Comparison of ENCODE assay signal across 17 cellular contexts in the genomic region with DNA sequence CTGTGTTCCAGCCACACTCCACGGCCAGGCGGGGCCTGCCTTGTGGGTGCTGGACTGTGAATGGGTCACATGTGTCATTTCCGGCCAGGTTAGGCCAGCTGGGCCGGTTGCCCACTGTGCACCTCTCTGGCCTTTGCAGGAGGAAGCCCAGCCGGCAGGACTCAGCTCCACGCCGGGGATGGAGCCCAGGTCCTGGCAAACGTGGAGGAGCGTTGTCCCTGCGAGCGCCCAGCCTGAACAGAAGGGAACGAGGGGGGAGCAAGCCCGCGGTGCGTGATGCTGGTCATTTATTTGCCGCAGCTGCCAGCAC.
DNase-seq lines count a peak whose midpoint lies in the region; ATAC-seq and TF ChIP-seq lines count a peak whose summit lies in the region.
"Had no signal": no experiment of that assay in that cellular context is flagged by ENCODE, and none has a peak within 500 bp of the region (broad histone marks: within the 10 kb centered on the region; RNA-seq: fewer than 3 reads in every experiment).

No MANE protein-coding gene starts in this region.

- peak overlapping the region in 1 of 2 experiments; percentile 12 for H2BK12ac ChIP-seq in mesenchymal stem cell (ENCODE audit: low read length in 2 of 2)

- H3K4me1 ChIP-seq in mesenchymal stem cell (ENCODE audit: control insufficient read depth, insufficient read depth, low read depth, low read length) (peaks cover 62% of the 10 kb centered on the region), thoracic aorta (ENCODE audit: control insufficient read depth in 1 of 2, low read depth in 2 of 2) (peaks cover 10 to 30% of the 10 kb centered on the region in 2 donors)

- H3K79me1 ChIP-seq in mesenchymal stem cell (replicated peaks; ENCODE audit: low read length, poor library complexity, severe bottlenecking): no peaks in the 10 kb centered on the region

- no peak overlapping the region for H4K91ac ChIP-seq in mesenchymal stem cell (ENCODE audit: low read length)

- H4K8ac ChIP-seq in mesenchymal stem cell (ENCODE audit: low read length): no peak overlapping the region

- peaks cover 0 to 49% of the 10 kb centered on the region in 2 experiments for H3K27me3 ChIP-seq in mesenchymal stem cell (ENCODE audit: control insufficient read depth in 1 of 2, insufficient read depth in 1 of 2, low read length in 2 of 2)
- H3K27me3 ChIP-seq in thoracic aorta (replicated peaks; ENCODE audit: insufficient read depth): no peaks in the 10 kb centered on the region
- H3K27me3 ChIP-seq: MG63 had no signal

- peak overlapping the region; percentile 13 for H2AK5ac ChIP-seq in mesenchymal stem cell (ENCODE audit: low read length, severe bottlenecking)

- ATAC-seq in thoracic aorta (ENCODE audit: insufficient number of reproducible peaks, low FRiP score, low read depth) (no peak), HG02759 (IDR thresholded peaks at IDR 0.05; ENCODE audit: unreplicated experiment) (no peak)
- ATAC-seq: activated CD8-positive, alpha-beta T cell treated with anti-CD3 and anti-CD28 coated beads for 36 hours; activated T-helper 17 cell treated with anti-CD3 and anti-CD28 coated beads, Interleukin-2, amount 50 U/mL, for 72 hours had no signal

- H2BK15ac ChIP-seq in mesenchymal stem cell (ENCODE audit: low read depth, poor library complexity, severe bottlenecking): no peak overlapping the region

- H3K4me3 ChIP-seq in fibroblast of pulmonary artery (replicated peaks; ENCODE audit: low read depth, low read length): peak overlapping the region; percentile 34
- H3K4me3 ChIP-seq in mesenchymal stem cell (ENCODE audit: insufficient read depth in 1 of 2, low read depth in 1 of 2, low read length in 2 of 2): no peak overlapping the region
- peak overlapping the region; percentile 61 for H3K4me3 ChIP-seq in thoracic aorta
- H3K4me3 ChIP-seq: MG63 had no signal

- H3K9me3 ChIP-seq in mesenchymal stem cell (ENCODE audit: control insufficient read depth, low read length): no peaks in the 10 kb centered on the region
- no peaks in the 10 kb centered on the region for H3K9me3 ChIP-seq in thoracic aorta
- H3K9me3 ChIP-seq: MG63 had no signal

- no peak overlapping the region for H2AFZ ChIP-seq in mesenchymal stem cell (ENCODE audit: low read depth, low read length)

- H2BK5ac ChIP-seq in mesenchymal stem cell (ENCODE audit: low read depth, low read length, poor library complexity, severe bottlenecking): no peak overlapping the region

- 87% methylated on average over 16 of the region's 16 CpGs for WGBS in mesenchymal stem cell

- peak; percentile 43 for DNase-seq in DMS 273 (lab: John Stamatoyannopoulos, UW; ENCODE audit: unreplicated experiment)
- DNase-seq in DMS 273 treated with DMSO at 0.1 percent for 48 hours (lab: John Stamatoyannopoulos, UW): no peak
- no peak for DNase-seq in fibroblast of pulmonary artery (ENCODE audit: low read depth)
- DNase-seq in mesenchymal stem cell: no peak
- no peak for DNase-seq in thoracic aorta (ENCODE audit: low spot score)
- no peak for DNase-seq in NCI-H2196 (lab: John Stamatoyannopoulos, UW; ENCODE audit: unreplicated experiment)
- DNase-seq in iPS-NIHi11 (ENCODE audit: low spot score): no peak
- DNase-seq: activated CD8-positive, alpha-beta T cell treated with anti-CD3 and anti-CD28 coated beads for 36 hours; effector CD4-positive, alpha-beta T cell; NCI-H2029 treated with DMSO at 0.1 percent for 48 hours; NCI-H774; SIG-M5; stimulated activated CD4-positive, alpha-beta T cell treated with anti-CD3 and anti-CD28 coated beads, Interleukin-2, amount 100 ng/mL, for 48 hours had no signal

- no peak overlapping the region for H3K4me2 ChIP-seq in mesenchymal stem cell (ENCODE audit: low read length, poor library complexity, severe bottlenecking)

- H3K23ac ChIP-seq in mesenchymal stem cell (ENCODE audit: low read length in 2 of 2): no peak overlapping the region

- H3K14ac ChIP-seq in mesenchymal stem cell (ENCODE audit: low read length in 2 of 2): no peak overlapping the region

- H3K27ac ChIP-seq in mesenchymal stem cell (ENCODE audit: low read length, poor library complexity, severe bottlenecking): no peak overlapping the region
- H3K27ac ChIP-seq in thoracic aorta: no peak overlapping the region
- H3K27ac ChIP-seq: 22Rv1 had no signal

- H3K36me3 ChIP-seq in mesenchymal stem cell (ENCODE audit: control insufficient read depth in 1 of 2, insufficient read depth in 2 of 2, low read depth in 1 of 2, low read length in 2 of 2) (no peaks in the 10 kb centered on the region), thoracic aorta (no peaks in the 10 kb centered on the region)
- H3K36me3 ChIP-seq: MG63 had no signal

- no peak overlapping the region for H2BK120ac ChIP-seq in mesenchymal stem cell (ENCODE audit: low read depth, low read length)

- H3K9ac ChIP-seq in mesenchymal stem cell (ENCODE audit: low read length): no peak overlapping the region

- H3K18ac ChIP-seq in mesenchymal stem cell (ENCODE audit: low read depth in 1 of 2, low read length in 2 of 2): no peak overlapping the region

- TF ChIP-seq CTCF in fibroblast of pulmonary artery (IDR thresholded peaks at IDR 0.05; ENCODE audit: low read length, missing control alignments) (no peak), thoracic aorta (IDR thresholded peaks at IDR 0.05) (no peak)

- H3K4ac ChIP-seq in mesenchymal stem cell (ENCODE audit: low read depth in 1 of 2, low read length in 2 of 2): no peak overlapping the region

Comparison
In these comparisons a context has a peak if more than half of its experiments do, and no peak if none do; other contexts are left out.
1. H3K4me3 ChIP-seq: peak in fibroblast of pulmonary artery (single experiment) and thoracic aorta (single experiment); none in mesenchymal stem cell (0 of 2).